ENCODE assay signal across 10 cellular contexts in genomic region chr7:107179326-107180163, GRCh38. TPM values are rescaled to one million over a fixed set of nuclear protein-coding genes. Genes with fewer than 3 reads are reported as not detected.
DNase-seq lines count a peak whose midpoint lies in the region; ATAC-seq, FAIRE-seq and TF ChIP-seq lines count a peak whose summit lies in the region.
"Had no signal": no experiment of that assay in that cellular context is flagged by ENCODE, and none has a peak within 500 bp of the region (broad histone marks: within the 10 kb centered on the region; RNA-seq: fewer than 3 reads in every experiment).

No MANE protein-coding gene starts in this region.

- no peak for DNase-seq in activated CD4-positive, CD25-positive, alpha-beta regulatory T cell treated with anti-CD3 and anti-CD28 coated beads, Interleukin-2, amount 50 U/mL, for 72 hours
- DNase-seq in RCC 7860 (ENCODE audit: low spot score) = peak; percentile 55
- peak; percentile 56 for DNase-seq in choroid plexus epithelial cell (ENCODE audit: low read depth)
- DNase-seq in osteoblast (ENCODE audit: insufficient read length, low spot score, missing footprints) = peak; percentile 13
- no peak for DNase-seq in NCI-H1694 treated with DMSO at 0.1 percent for 48 hours (lab: John Stamatoyannopoulos, UW)
- DNase-seq: NCI-H1436 treated with DMSO at 0.1 percent for 48 hours had no signal

- H3K36me3 ChIP-seq in osteoblast (ENCODE audit: insufficient read depth, low read length) = peaks cover 5% of the 10 kb centered on the region

- no peaks in the 10 kb centered on the region for H3K9me3 ChIP-seq in osteoblast (ENCODE audit: low read depth, low read length)

- peak; percentile 22 to 56 for ATAC-seq in activated CD4-positive, CD25-positive, alpha-beta regulatory T cell treated with anti-CD3 and anti-CD28 coated beads, Interleukin-2, amount 50 U/mL, for 24 hours
- ATAC-seq in GM18505 (IDR thresholded peaks at IDR 0.05; ENCODE audit: unreplicated experiment) (no peak), GM21360 (IDR thresholded peaks at IDR 0.05; ENCODE audit: unreplicated experiment) (no peak)

- TF ChIP-seq CTCF in choroid plexus epithelial cell (conservative IDR thresholded peaks at IDR 0.05; ENCODE audit: low read depth, low read length) = no peak
- TF ChIP-seq CTCF in osteoblast (IDR thresholded peaks at IDR 0.05; ENCODE audit: extremely low read depth, low read depth, low read length) = no peak

- peak overlapping the region; percentile 25 for H3K27ac ChIP-seq in osteoblast (ENCODE audit: low read depth, low read length)
- H3K27ac ChIP-seq: VCaP had no signal

- H3K79me2 ChIP-seq in osteoblast (ENCODE audit: insufficient read depth, low read length) = peaks cover 55% of the 10 kb centered on the region

- H3K4me2 ChIP-seq in osteoblast (ENCODE audit: insufficient read depth, low read length) = no peak overlapping the region

- H3K4me1 ChIP-seq in osteoblast (ENCODE audit: insufficient read depth, low read length) = peaks cover 15% of the 10 kb centered on the region

- H4K20me1 ChIP-seq in osteoblast (ENCODE audit: insufficient read depth, low read length) = peaks cover 30% of the 10 kb centered on the region

- H3K27me3 ChIP-seq in osteoblast (ENCODE audit: insufficient read depth, low read length) = no peaks in the 10 kb centered on the region

- no peak for TF ChIP-seq POLR2A in GM18505 (IDR thresholded peaks at IDR 0.05; ENCODE audit: borderline replicate concordance, extremely low read depth, insufficient read depth, insufficient read length)

- peak; percentile 83 for FAIRE-seq in RCC 7860 (lab: Jason Lieb, UNC)

- H3K4me3 ChIP-seq in choroid plexus epithelial cell (ENCODE audit: low read depth, low read length) = no peak overlapping the region
- H3K4me3 ChIP-seq in osteoblast (ENCODE audit: insufficient read depth, low read length) = no peak overlapping the region

- H2AFZ ChIP-seq in osteoblast (ENCODE audit: low read length) = no peak overlapping the region

RNA-seq across cellular contexts. Expression of gene HBP1, which starts 10.7 kb away (rescaled TPM):
- 166 and 175 TPM in 2 replicates for total RNA-seq in osteoblast

Comparison
In these comparisons a context has a peak if more than half of its experiments do, and no peak if none do; other contexts are left out.
1. ATAC-seq: peak in activated CD4-positive, CD25-positive, alpha-beta regulatory T cell treated with anti-CD3 and anti-CD28 coated beads, Interleukin-2, amount 50 U/mL, for 24 hours (2 of 2); none in GM18505 (single experiment) and GM21360 (single experiment).
2. DNase-seq: peak in RCC 7860 (single experiment), choroid plexus epithelial cell (single experiment) and osteoblast (single experiment); none in activated CD4-positive, CD25-positive, alpha-beta regulatory T cell treated with anti-CD3 and anti-CD28 coated beads, Interleukin-2, amount 50 U/mL, for 72 hours (single experiment) and NCI-H1694 treated with DMSO at 0.1 percent for 48 hours (single experiment).